12 cellular contexts compared by ENCODE assay signal in the genomic region with DNA sequence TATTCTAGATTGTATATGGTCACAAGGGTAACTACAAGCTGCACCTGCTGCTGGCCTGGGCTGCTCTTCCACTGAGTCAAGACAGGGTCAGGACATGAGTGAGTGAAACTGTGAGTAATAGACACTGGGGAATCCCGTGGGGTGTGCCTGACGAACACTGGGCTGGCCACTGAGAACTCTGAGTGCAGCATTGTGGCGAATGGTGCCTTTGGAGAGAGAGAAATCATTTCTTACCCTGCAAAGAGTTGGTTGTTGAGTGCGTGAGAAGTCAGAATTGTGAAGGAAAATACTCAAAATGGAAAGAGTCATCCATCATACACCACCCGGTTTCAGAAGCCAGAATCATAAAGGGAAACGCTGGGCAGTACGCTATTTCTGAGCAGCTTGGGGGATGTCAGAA. TPM values are rescaled to one million over a fixed set of nuclear protein-coding genes. Genes with fewer than 3 reads are reported as not detected.
A peak's percentile ranks its signal among the peaks of the same experiment; 100 is the strongest.
DNase-seq lines count a peak whose midpoint lies in the region; ATAC-seq, FAIRE-seq and TF ChIP-seq lines count a peak whose summit lies in the region.
"Had no signal": no experiment of that assay in that cellular context is flagged by ENCODE, and none has a peak within 500 bp of the region (broad histone marks: within the 10 kb centered on the region; RNA-seq: fewer than 3 reads in every experiment).

No MANE protein-coding gene starts in this region.

- H3K4me1 Mint-ChIP-seq in stimulated activated naive CD8-positive, alpha-beta T cell treated with anti-CD3 and anti-CD28 coated beads, Interleukin-15, amount 100 ng/mL, for 72 hours: peaks cover 19% of the 10 kb centered on the region

- no peak for FAIRE-seq in HTR-8/SVneo (lab: Jason Lieb, UNC)
- FAIRE-seq: endometrium, urothelium cell line had no signal

- H3K36me3 ChIP-seq in heart right ventricle: no peaks in the 10 kb centered on the region

- H3K4me3 Mint-ChIP-seq in stimulated activated naive CD8-positive, alpha-beta T cell treated with anti-CD3 and anti-CD28 coated beads, Interleukin-15, amount 100 ng/mL, for 72 hours: peak overlapping the region in 1 of 2 donors; percentile 17
- H3K4me3 Mint-ChIP-seq: neural crest cell had no signal

- intact Hi-C loops in heart right ventricle (cut with DNase I): no loop called here

- H3K9me3 Mint-ChIP-seq in stimulated activated naive CD8-positive, alpha-beta T cell treated with anti-CD3 and anti-CD28 coated beads, Interleukin-15, amount 100 ng/mL, for 72 hours: no peaks in the 10 kb centered on the region
- H3K9me3 Mint-ChIP-seq: neural crest cell had no signal

- ATAC-seq in HG02938 (IDR thresholded peaks at IDR 0.05; ENCODE audit: unreplicated experiment) (peak; percentile 99), heart right ventricle (no peak)
- peak; percentile 100 for ATAC-seq in stimulated activated naive CD8-positive, alpha-beta T cell treated with anti-CD3 and anti-CD28 coated beads, Interleukin-15, amount 100 ng/mL, for 72 hours

- H3K27me3 ChIP-seq in heart right ventricle: no peaks in the 10 kb centered on the region

- H3K27ac ChIP-seq in heart right ventricle: no peak overlapping the region
- H3K27ac ChIP-seq: KMS-11 had no signal

- H3K4me1 ChIP-seq in heart right ventricle: peaks cover 0 to 6% (median 0%) of the 10 kb centered on the region in 9 donors

- WGBS in heart right ventricle, 2 donors: 92 to 93% methylated on average over 7 of the region's 7 CpGs

- no peak for TF ChIP-seq CTCF in heart right ventricle (IDR thresholded peaks at IDR 0.05)

- no peaks in the 10 kb centered on the region for H3K9me3 ChIP-seq in heart right ventricle

- no peak overlapping the region for H3K4me3 ChIP-seq in heart right ventricle

- peak; percentile 3 to 41 for DNase-seq in stimulated activated CD4-positive, alpha-beta T cell treated with anti-CD3 and anti-CD28 coated beads, Interleukin-12 subunit alpha, Interleukin-12 subunit beta, amount 100 ng/mL, for 24 hours (ENCODE audit: low read depth in 2 of 2)
- DNase-seq in stimulated activated CD4-positive, alpha-beta T cell treated with anti-CD3 and anti-CD28 coated beads, Interleukin-12 subunit alpha, Interleukin-12 subunit beta, amount 100 ng/mL, for 4 hours: no peak
- peak; percentile 73 for DNase-seq in activated CD8-positive, alpha-beta memory T cell treated with anti-CD3 and anti-CD28 coated beads, Interleukin-2, amount 50 U/mL, for 48 hours
- DNase-seq in stimulated activated naive CD8-positive, alpha-beta T cell treated with anti-CD3 and anti-CD28 coated beads, Interleukin-15, amount 100 ng/mL, for 72 hours: peak; percentile 47 to 87
- DNase-seq in OCI-M2 (lab: John Stamatoyannopoulos, UW; ENCODE audit: unreplicated experiment): no peak
- no peak for DNase-seq in heart right ventricle
- DNase-seq in HTR-8/SVneo (ENCODE audit: insufficient read length, low spot score): no peak

- H3K27me3 Mint-ChIP-seq in stimulated activated naive CD8-positive, alpha-beta T cell treated with anti-CD3 and anti-CD28 coated beads, Interleukin-15, amount 100 ng/mL, for 72 hours: peaks cover 45% of the 10 kb centered on the region

- peak overlapping the region; percentile 8 to 88 for H3K27ac Mint-ChIP-seq in stimulated activated naive CD8-positive, alpha-beta T cell treated with anti-CD3 and anti-CD28 coated beads, Interleukin-15, amount 100 ng/mL, for 72 hours

RNA-seq across cellular contexts. Expression of a gene that starts 43.1 kb away (rescaled TPM):
- total RNA-seq in heart right ventricle: 10 to 100 TPM in 9 of 10 donors, 1 to 10 TPM in 1; 8.7 to 18.0 (median 11.8) TPM
- polyA plus RNA-seq in heart right ventricle: 10 to 100 TPM in 1 of 2 donors, 1 to 10 TPM in 1; 9.9 to 24.4 TPM

Comparison
In these comparisons a context has a peak if more than half of its experiments do, and no peak if none do; other contexts are left out.
1. DNase-seq: peak in stimulated activated CD4-positive, alpha-beta T cell treated with anti-CD3 and anti-CD28 coated beads, Interleukin-12 subunit alpha, Interleukin-12 subunit beta, amount 100 ng/mL, for 24 hours (2 of 2), activated CD8-positive, alpha-beta memory T cell treated with anti-CD3 and anti-CD28 coated beads, Interleukin-2, amount 50 U/mL, for 48 hours (single experiment) and stimulated activated naive CD8-positive, alpha-beta T cell treated with anti-CD3 and anti-CD28 coated beads, Interleukin-15, amount 100 ng/mL, for 72 hours (2 of 2); none in stimulated activated CD4-positive, alpha-beta T cell treated with anti-CD3 and anti-CD28 coated beads, Interleukin-12 subunit alpha, Interleukin-12 subunit beta, amount 100 ng/mL, for 4 hours (single experiment), OCI-M2 (single experiment), heart right ventricle (0 of 2) and HTR-8/SVneo (single experiment).
2. ATAC-seq: peak in HG02938 (single experiment) and stimulated activated naive CD8-positive, alpha-beta T cell treated with anti-CD3 and anti-CD28 coated beads, Interleukin-15, amount 100 ng/mL, for 72 hours (single experiment); none in heart right ventricle (0 of 8).